Comparison of ENCODE assay signal across 2 cellular contexts in genomic region chr3:47378869-47379268, GRCh38.
TF ChIP-seq lines count a peak whose summit lies in the region.

No MANE protein-coding gene starts in this region.

TF ChIP-seq in HepG2, 621 proteins besides CTCF, POLR2A, EP300 and RAD21:
- TF ChIP-seq NONO (IDR thresholded peaks at IDR 0.05), result no peak
- 0 out of 2 replicates have a peak, but pooled peaks have one; percentile 9 for TF ChIP-seq NONO (CRISPR knock-in tag; conservative IDR thresholded peaks at IDR 0.05)
- TF ChIP-seq ZNF850 (CRISPR knock-in tag; conservative IDR thresholded peaks at IDR 0.05), result no peak

TF ChIP-seq in H1, 55 proteins besides CTCF, POLR2A, EP300 and RAD21:
- TF ChIP-seq JUN (IDR thresholded peaks at IDR 0.05; ENCODE audit: low read depth, low read length), result no peak
- TF ChIP-seq CTBP2 (IDR thresholded peaks at IDR 0.05; ENCODE audit: borderline replicate concordance, insufficient read depth, insufficient read length, low read length), result no peak
- TF ChIP-seq MAFK (IDR thresholded peaks at IDR 0.05; ENCODE audit: low read depth, low read length), result no peak
- TF ChIP-seq NANOG (IDR thresholded peaks at IDR 0.05; ENCODE audit: insufficient read depth, low read depth, low read length, poor library complexity, severe bottlenecking), result no peak
- TF ChIP-seq CEBPB (IDR thresholded peaks at IDR 0.05; ENCODE audit: low read depth, low read length), result no peak
- no peak for TF ChIP-seq SUZ12 (IDR thresholded peaks at IDR 0.05; ENCODE audit: low read length)
- no peak for TF ChIP-seq RNF2 (IDR thresholded peaks at IDR 0.05; ENCODE audit: borderline replicate concordance, low read depth, low read length, missing control alignments, poor library complexity, severe bottlenecking)
- no peak for TF ChIP-seq GTF2F1 (IDR thresholded peaks at IDR 0.05; ENCODE audit: borderline replicate concordance, low read depth, low read length)
- TF ChIP-seq SP4 (IDR thresholded peaks at IDR 0.05; ENCODE audit: low read length), result no peak
- no peak for TF ChIP-seq HDAC2 (IDR thresholded peaks at IDR 0.05; ENCODE audit: borderline replicate concordance in 1 of 2, low read depth in 2 of 2, low read length in 2 of 2)
- TF ChIP-seq KDM5A (IDR thresholded peaks at IDR 0.05; ENCODE audit: low read length), result no peak
- TF ChIP-seq YY1 (IDR thresholded peaks at IDR 0.05; ENCODE audit: low read depth, low read length), result no peak
- TF ChIP-seq ZNF274 (IDR thresholded peaks at IDR 0.05; ENCODE audit: borderline replicate concordance, extremely low read depth, low read length), result no peak
- TF ChIP-seq, protein P1, sequence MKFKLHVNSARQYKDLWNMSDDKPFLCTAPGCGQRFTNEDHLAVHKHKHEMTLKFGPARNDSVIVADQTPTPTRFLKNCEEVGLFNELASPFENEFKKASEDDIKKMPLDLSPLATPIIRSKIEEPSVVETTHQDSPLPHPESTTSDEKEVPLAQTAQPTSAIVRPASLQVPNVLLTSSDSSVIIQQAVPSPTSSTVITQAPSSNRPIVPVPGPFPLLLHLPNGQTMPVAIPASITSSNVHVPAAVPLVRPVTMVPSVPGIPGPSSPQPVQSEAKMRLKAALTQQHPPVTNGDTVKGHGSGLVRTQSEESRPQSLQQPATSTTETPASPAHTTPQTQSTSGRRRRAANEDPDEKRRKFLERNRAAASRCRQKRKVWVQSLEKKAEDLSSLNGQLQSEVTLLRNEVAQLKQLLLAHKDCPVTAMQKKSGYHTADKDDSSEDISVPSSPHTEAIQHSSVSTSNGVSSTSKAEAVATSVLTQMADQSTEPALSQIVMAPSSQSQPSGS (IDR thresholded peaks at IDR 0.05; ENCODE audit: low read length), result no peak
- no peak for TF ChIP-seq JUND (IDR thresholded peaks at IDR 0.05; ENCODE audit: low read length)
- TF ChIP-seq CHD2 (IDR thresholded peaks at IDR 0.05; ENCODE audit: low read length), result no peak
- TF ChIP-seq SIRT6 (IDR thresholded peaks at IDR 0.05; ENCODE audit: low read length), result no peak
- TF ChIP-seq EZH2 (IDR thresholded peaks at IDR 0.05; ENCODE audit: low read depth, low read length, severe bottlenecking), result no peak
